In the genomic region with DNA sequence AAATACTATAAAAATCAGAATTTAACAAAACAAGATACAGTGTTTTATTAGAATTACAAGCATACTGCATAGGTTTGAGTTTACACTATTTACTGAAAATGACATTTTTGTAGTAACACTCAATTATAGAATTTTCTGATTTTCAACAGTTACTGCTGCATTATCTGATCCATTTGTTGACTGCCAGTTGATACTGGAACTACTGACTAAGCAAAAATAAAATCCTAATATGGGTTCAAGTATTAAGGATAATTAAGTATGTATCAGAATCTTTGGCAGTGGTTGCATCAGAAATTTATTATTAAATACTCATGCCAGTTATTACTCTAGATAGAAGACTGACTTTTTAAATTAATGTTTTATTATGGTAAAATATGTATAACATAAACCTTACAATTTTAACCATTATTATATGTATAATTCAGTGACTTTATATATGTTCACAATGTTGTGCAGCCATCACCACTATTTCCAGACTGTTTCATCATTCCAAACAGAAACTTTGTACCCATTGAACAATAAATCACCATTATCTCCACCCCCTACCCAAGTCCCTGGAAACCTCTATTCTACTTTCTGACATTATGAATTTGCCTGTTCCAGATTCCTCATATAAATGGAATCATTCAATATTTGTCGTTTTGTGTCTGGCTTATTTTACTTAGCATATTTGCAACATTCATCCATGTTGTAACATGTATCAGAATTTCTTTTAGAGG, we compare ENCODE assay signal across 2 cellular contexts.
TF ChIP-seq lines count a peak whose summit lies in the region.

No MANE protein-coding gene starts in this region.

TF ChIP-seq in K562, 482 proteins besides CTCF, POLR2A, EP300 and RAD21 (continued from another document and continues in another):
- TF ChIP-seq SRF (CRISPR knock-in tag; IDR thresholded peaks at IDR 0.05) (no peak), MAFG (tag; conservative IDR thresholded peaks at IDR 0.05) (peak; percentile 52), HNRNPLL (IDR thresholded peaks at IDR 0.05; ENCODE audit: low read depth, low read length, poor library complexity, severe bottlenecking) (no peak), RB1 (IDR thresholded peaks at IDR 0.05; ENCODE audit: low read depth) (no peak), MAFK (IDR thresholded peaks at IDR 0.05; ENCODE audit: low read length) (peak; percentile 14; the same call in 1 of the 2 replicates), ATF3 (IDR thresholded peaks at IDR 0.05) (peak; percentile 50; the same call in 1 of the 2 replicates), ATF3 (CRISPR knock-in tag; conservative IDR thresholded peaks at IDR 0.05) (no peak), KAT7 (CRISPR knock-in tag; IDR thresholded peaks at IDR 0.05; ENCODE audit: borderline replicate concordance) (no peak), NFATC3 (IDR thresholded peaks at IDR 0.05) (no peak), SRSF7 (optimal IDR thresholded peaks at IDR 0.05; ENCODE audit: low read depth, low read length) (no peak), ZNF589 (CRISPR knock-in tag; IDR thresholded peaks at IDR 0.05; ENCODE audit: low read depth) (0 out of 2 replicates have a peak, but pooled peaks have one; percentile 19), POLR2H (tag; IDR thresholded peaks at IDR 0.05; ENCODE audit: low read depth) (peak; percentile 68), DIDO1 (tag; IDR thresholded peaks at IDR 0.05; ENCODE audit: low read depth) (no peak), CEBPG (CRISPR knock-in tag; IDR thresholded peaks at IDR 0.05) (no peak), CEBPG (tag; conservative IDR thresholded peaks at IDR 0.05 in 1 of 2, IDR thresholded peaks at IDR 0.05 in 1 of 2) (peak in 1 of 2 experiments; percentile 85; a peak in 1 of 4 replicates)
- TF ChIP-seq, protein P1, sequence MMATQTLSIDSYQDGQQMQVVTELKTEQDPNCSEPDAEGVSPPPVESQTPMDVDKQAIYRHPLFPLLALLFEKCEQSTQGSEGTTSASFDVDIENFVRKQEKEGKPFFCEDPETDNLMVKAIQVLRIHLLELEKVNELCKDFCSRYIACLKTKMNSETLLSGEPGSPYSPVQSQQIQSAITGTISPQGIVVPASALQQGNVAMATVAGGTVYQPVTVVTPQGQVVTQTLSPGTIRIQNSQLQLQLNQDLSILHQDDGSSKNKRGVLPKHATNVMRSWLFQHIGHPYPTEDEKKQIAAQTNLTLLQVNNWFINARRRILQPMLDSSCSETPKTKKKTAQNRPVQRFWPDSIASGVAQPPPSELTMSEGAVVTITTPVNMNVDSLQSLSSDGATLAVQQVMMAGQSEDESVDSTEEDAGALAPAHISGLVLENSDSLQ (IDR thresholded peaks at IDR 0.05), result peak; percentile 79
- TF ChIP-seq, protein P2, sequence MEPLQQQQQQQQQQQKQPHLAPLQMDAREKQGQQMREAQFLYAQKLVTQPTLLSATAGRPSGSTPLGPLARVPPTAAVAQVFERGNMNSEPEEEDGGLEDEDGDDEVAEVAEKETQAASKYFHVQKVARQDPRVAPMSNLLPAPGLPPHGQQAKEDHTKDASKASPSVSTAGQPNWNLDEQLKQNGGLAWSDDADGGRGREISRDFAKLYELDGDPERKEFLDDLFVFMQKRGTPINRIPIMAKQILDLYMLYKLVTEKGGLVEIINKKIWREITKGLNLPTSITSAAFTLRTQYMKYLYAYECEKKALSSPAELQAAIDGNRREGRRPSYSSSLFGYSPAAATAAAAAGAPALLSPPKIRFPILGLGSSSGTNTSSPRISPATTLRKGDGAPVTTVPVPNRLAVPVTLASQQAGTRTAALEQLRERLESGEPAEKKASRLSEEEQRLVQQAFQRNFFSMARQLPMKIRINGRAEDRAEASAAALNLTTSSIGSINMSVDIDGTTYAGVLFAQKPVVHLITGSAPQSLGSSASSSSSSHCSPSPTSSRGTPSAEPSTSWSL (CRISPR knock-in tag; IDR thresholded peaks at IDR 0.05; ENCODE audit: borderline replicate concordance), result no peak
- TF ChIP-seq, protein P3, sequence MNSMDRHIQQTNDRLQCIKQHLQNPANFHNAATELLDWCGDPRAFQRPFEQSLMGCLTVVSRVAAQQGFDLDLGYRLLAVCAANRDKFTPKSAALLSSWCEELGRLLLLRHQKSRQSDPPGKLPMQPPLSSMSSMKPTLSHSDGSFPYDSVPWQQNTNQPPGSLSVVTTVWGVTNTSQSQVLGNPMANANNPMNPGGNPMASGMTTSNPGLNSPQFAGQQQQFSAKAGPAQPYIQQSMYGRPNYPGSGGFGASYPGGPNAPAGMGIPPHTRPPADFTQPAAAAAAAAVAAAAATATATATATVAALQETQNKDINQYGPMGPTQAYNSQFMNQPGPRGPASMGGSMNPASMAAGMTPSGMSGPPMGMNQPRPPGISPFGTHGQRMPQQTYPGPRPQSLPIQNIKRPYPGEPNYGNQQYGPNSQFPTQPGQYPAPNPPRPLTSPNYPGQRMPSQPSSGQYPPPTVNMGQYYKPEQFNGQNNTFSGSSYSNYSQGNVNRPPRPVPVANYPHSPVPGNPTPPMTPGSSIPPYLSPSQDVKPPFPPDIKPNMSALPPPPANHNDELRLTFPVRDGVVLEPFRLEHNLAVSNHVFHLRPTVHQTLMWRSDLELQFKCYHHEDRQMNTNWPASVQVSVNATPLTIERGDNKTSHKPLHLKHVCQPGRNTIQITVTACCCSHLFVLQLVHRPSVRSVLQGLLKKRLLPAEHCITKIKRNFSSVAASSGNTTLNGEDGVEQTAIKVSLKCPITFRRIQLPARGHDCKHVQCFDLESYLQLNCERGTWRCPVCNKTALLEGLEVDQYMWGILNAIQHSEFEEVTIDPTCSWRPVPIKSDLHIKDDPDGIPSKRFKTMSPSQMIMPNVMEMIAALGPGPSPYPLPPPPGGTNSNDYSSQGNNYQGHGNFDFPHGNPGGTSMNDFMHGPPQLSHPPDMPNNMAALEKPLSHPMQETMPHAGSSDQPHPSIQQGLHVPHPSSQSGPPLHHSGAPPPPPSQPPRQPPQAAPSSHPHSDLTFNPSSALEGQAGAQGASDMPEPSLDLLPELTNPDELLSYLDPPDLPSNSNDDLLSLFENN (IDR thresholded peaks at IDR 0.05; ENCODE audit: low read depth in 2 of 2, low read length in 2 of 2), result no peak
- TF ChIP-seq, protein P4, sequence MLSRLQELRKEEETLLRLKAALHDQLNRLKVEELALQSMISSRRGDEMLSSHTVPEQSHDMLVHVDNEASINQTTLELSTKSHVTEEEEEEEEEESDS (CRISPR knock-in tag; IDR thresholded peaks at IDR 0.05), result no peak
- TF ChIP-seq, protein P5, sequence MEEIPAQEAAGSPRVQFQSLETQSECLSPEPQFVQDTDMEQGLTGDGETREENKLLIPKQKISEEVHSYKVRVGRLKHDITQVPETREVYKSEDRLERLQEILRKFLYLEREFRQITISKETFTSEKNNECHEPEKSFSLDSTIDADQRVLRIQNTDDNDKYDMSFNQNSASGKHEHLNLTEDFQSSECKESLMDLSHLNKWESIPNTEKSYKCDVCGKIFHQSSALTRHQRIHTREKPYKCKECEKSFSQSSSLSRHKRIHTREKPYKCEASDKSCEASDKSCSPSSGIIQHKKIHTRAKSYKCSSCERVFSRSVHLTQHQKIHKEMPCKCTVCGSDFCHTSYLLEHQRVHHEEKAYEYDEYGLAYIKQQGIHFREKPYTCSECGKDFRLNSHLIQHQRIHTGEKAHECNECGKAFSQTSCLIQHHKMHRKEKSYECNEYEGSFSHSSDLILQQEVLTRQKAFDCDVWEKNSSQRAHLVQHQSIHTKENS (CRISPR knock-in tag; IDR thresholded peaks at IDR 0.05), result no peak

TF ChIP-seq in HepG2, 621 proteins besides CTCF, POLR2A, EP300 and RAD21 (continued from another document and continues in another):
- TF ChIP-seq PAXIP1 (CRISPR knock-in tag; conservative IDR thresholded peaks at IDR 0.05), result peak; percentile 47
- peak; percentile 3; the same call in 1 of the 2 replicates for TF ChIP-seq FOXA3 (CRISPR knock-in tag; IDR thresholded peaks at IDR 0.05)
- no peak for TF ChIP-seq TOE1 (CRISPR knock-in tag; IDR thresholded peaks at IDR 0.05)
- TF ChIP-seq, protein P6, sequence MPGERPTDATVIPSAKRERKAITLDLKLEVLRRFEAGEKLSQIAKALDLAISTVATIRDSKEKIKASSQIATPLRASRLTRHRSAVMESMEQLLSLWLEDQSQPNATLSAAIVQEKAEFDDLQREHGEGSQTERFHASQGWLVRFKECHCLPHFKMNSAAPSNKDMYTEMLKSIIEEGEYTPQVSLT (CRISPR knock-in tag; IDR thresholded peaks at IDR 0.05; ENCODE audit: borderline replicate concordance, low read depth), result no peak
- TF ChIP-seq ZNF343 (CRISPR knock-in tag; IDR thresholded peaks at IDR 0.05), result no peak
- TF ChIP-seq, protein P7, sequence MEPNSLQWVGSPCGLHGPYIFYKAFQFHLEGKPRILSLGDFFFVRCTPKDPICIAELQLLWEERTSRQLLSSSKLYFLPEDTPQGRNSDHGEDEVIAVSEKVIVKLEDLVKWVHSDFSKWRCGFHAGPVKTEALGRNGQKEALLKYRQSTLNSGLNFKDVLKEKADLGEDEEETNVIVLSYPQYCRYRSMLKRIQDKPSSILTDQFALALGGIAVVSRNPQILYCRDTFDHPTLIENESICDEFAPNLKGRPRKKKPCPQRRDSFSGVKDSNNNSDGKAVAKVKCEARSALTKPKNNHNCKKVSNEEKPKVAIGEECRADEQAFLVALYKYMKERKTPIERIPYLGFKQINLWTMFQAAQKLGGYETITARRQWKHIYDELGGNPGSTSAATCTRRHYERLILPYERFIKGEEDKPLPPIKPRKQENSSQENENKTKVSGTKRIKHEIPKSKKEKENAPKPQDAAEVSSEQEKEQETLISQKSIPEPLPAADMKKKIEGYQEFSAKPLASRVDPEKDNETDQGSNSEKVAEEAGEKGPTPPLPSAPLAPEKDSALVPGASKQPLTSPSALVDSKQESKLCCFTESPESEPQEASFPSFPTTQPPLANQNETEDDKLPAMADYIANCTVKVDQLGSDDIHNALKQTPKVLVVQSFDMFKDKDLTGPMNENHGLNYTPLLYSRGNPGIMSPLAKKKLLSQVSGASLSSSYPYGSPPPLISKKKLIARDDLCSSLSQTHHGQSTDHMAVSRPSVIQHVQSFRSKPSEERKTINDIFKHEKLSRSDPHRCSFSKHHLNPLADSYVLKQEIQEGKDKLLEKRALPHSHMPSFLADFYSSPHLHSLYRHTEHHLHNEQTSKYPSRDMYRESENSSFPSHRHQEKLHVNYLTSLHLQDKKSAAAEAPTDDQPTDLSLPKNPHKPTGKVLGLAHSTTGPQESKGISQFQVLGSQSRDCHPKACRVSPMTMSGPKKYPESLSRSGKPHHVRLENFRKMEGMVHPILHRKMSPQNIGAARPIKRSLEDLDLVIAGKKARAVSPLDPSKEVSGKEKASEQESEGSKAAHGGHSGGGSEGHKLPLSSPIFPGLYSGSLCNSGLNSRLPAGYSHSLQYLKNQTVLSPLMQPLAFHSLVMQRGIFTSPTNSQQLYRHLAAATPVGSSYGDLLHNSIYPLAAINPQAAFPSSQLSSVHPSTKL (CRISPR knock-in tag; IDR thresholded peaks at IDR 0.05), result peak; percentile 69
- TF ChIP-seq GLI4 (CRISPR knock-in tag; IDR thresholded peaks at IDR 0.05; ENCODE audit: borderline replicate concordance), result no peak
- peak; percentile 80 for TF ChIP-seq HNF4A (CRISPR knock-in tag; IDR thresholded peaks at IDR 0.05)
- TF ChIP-seq MAFK (conservative IDR thresholded peaks at IDR 0.05 in 1 of 2, IDR thresholded peaks at IDR 0.05 in 1 of 2; ENCODE audit: low read length in 2 of 2), result peak; percentile 22 to 70; a peak in 2 of 4 replicates
- peak; percentile 67 for TF ChIP-seq CEBPB (IDR thresholded peaks at IDR 0.05; ENCODE audit: borderline replicate concordance, low read depth, low read length)
- TF ChIP-seq, protein P8, sequence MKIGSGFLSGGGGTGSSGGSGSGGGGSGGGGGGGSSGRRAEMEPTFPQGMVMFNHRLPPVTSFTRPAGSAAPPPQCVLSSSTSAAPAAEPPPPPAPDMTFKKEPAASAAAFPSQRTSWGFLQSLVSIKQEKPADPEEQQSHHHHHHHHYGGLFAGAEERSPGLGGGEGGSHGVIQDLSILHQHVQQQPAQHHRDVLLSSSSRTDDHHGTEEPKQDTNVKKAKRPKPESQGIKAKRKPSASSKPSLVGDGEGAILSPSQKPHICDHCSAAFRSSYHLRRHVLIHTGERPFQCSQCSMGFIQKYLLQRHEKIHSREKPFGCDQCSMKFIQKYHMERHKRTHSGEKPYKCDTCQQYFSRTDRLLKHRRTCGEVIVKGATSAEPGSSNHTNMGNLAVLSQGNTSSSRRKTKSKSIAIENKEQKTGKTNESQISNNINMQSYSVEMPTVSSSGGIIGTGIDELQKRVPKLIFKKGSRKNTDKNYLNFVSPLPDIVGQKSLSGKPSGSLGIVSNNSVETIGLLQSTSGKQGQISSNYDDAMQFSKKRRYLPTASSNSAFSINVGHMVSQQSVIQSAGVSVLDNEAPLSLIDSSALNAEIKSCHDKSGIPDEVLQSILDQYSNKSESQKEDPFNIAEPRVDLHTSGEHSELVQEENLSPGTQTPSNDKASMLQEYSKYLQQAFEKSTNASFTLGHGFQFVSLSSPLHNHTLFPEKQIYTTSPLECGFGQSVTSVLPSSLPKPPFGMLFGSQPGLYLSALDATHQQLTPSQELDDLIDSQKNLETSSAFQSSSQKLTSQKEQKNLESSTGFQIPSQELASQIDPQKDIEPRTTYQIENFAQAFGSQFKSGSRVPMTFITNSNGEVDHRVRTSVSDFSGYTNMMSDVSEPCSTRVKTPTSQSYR (CRISPR knock-in tag; IDR thresholded peaks at IDR 0.05; ENCODE audit: borderline replicate concordance), result peak; percentile 59; the same call in 1 of the 2 replicates
- TF ChIP-seq RCOR2 (CRISPR knock-in tag; IDR thresholded peaks at IDR 0.05), result no peak
- TF ChIP-seq PPARG (CRISPR knock-in tag; conservative IDR thresholded peaks at IDR 0.05), result 0 out of 2 replicates have a peak, but pooled peaks have one; percentile 41
- no peak for TF ChIP-seq TIGD3 (CRISPR knock-in tag; IDR thresholded peaks at IDR 0.05; ENCODE audit: borderline replicate concordance)
- no peak for TF ChIP-seq ZNF446 (CRISPR knock-in tag; IDR thresholded peaks at IDR 0.05)
